19 cellular contexts compared by ENCODE assay signal in the genomic region with DNA sequence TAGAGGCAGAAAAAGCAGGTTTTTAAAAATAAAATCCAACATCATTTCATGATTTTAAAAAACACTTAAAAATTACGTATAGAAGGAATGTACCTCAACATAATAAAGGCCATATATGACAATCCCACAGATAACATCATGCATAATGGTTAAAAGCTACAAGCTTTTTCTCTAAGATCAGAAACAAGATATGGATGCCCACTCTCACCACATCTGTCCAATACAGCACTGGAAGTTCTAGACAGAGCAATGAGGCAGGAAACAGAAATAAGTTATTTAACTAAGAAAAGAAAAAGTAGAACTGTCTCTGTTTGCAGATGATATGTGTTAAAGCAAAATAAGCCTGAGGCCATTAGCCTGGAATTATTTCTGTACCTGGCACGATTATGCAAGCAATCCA.
A peak's percentile ranks its signal among the peaks of the same experiment; 100 is the strongest.
DNase-seq lines count a peak whose midpoint lies in the region; ATAC-seq, FAIRE-seq and TF ChIP-seq lines count a peak whose summit lies in the region.
"Had no signal": no experiment of that assay in that cellular context is flagged by ENCODE, and none has a peak within 500 bp of the region (broad histone marks: within the 10 kb centered on the region; RNA-seq: fewer than 3 reads in every experiment).

No MANE protein-coding gene starts in this region.

- CTCF ChIA-PET in activated CD8-positive, alpha-beta memory T cell treated with anti-CD3 and anti-CD28 coated beads, Interleukin-2, amount 10 ng/mL, durations not matched to agents 7 days and 5 days (lab: Charles Lee): interaction anchor here (0.9 kb wide), 1 partner anchor 14 kb away, joined by 5 read pairs; no protein-coding TSS in a partner anchor

- no peak overlapping the region for H3K4me3 ChIP-seq in DND-41 (ENCODE audit: low read depth in 1 of 2, low read length in 2 of 2)
- no peak overlapping the region for H3K4me3 ChIP-seq in keratinocyte (ENCODE audit: control insufficient read depth in 2 of 3, extremely low read depth in 1 of 3, insufficient read depth in 2 of 3, low read depth in 1 of 3, low read length in 3 of 3)
- no peak overlapping the region for H3K4me3 ChIP-seq in colonic mucosa
- H3K4me3 ChIP-seq: GM12878, GM23338 had no signal

- H4K20me1 ChIP-seq in DND-41 (ENCODE audit: insufficient read depth, low read length) (no peaks in the 10 kb centered on the region), keratinocyte (ENCODE audit: control insufficient read depth, extremely low read depth, insufficient read depth, low read length) (no peaks in the 10 kb centered on the region)

- no peak overlapping the region for H3K4me3 Mint-ChIP-seq in activated CD8-positive, alpha-beta memory T cell treated with anti-CD3 and anti-CD28 coated beads, Interleukin-2, amount 10 ng/mL, durations not matched to agents 7 days and 5 days
- no peak overlapping the region for H3K4me3 Mint-ChIP-seq in natural killer cell treated with Interleukin-12 subunit alpha and Interleukin-12 subunit beta and Interleukin-15 and Interleukin-18, amount 100 ng/mL, for 72 hours
- H3K4me3 Mint-ChIP-seq: CD4-positive, alpha-beta memory T cell; GM23338; H9 had no signal

- no peak overlapping the region for H2AFZ ChIP-seq in DND-41 (ENCODE audit: low read depth, low read length)
- H2AFZ ChIP-seq in keratinocyte (ENCODE audit: control insufficient read depth, low read length): no peak overlapping the region
- H2AFZ ChIP-seq: GM23338 had no signal

- H3K4me2 ChIP-seq in DND-41 (ENCODE audit: insufficient read depth, low read length) (no peak overlapping the region), keratinocyte (ENCODE audit: control insufficient read depth, extremely low read depth, insufficient read depth, low read depth, low read length) (no peak overlapping the region)
- H3K4me2 ChIP-seq: GM23338 had no signal

- H3K27me3 ChIP-seq in DND-41 (ENCODE audit: insufficient read depth, low read length, poor library complexity): no peaks in the 10 kb centered on the region
- no peaks in the 10 kb centered on the region for H3K27me3 ChIP-seq in keratinocyte (ENCODE audit: control insufficient read depth, extremely low read depth, insufficient read depth, low read length)
- no peaks in the 10 kb centered on the region for H3K27me3 ChIP-seq in colonic mucosa

- H3K36me3 ChIP-seq in DND-41 (ENCODE audit: insufficient read depth, low read length) (no peaks in the 10 kb centered on the region), keratinocyte (ENCODE audit: control insufficient read depth in 2 of 2, extremely low read depth in 1 of 2, insufficient read depth in 2 of 2, low read length in 2 of 2) (no peaks in the 10 kb centered on the region), colonic mucosa (no peaks in the 10 kb centered on the region)

- H3K9me3 Mint-ChIP-seq in activated CD8-positive, alpha-beta memory T cell treated with anti-CD3 and anti-CD28 coated beads, Interleukin-2, amount 10 ng/mL, durations not matched to agents 7 days and 5 days (ENCODE audit: low read depth): no peaks in the 10 kb centered on the region
- no peaks in the 10 kb centered on the region for H3K9me3 Mint-ChIP-seq in natural killer cell treated with Interleukin-12 subunit alpha and Interleukin-12 subunit beta and Interleukin-15 and Interleukin-18, amount 100 ng/mL, for 72 hours
- H3K9me3 Mint-ChIP-seq: H9 had no signal

- H3K79me2 ChIP-seq in DND-41 (ENCODE audit: insufficient read depth, low read length): no peaks in the 10 kb centered on the region
- no peaks in the 10 kb centered on the region for H3K79me2 ChIP-seq in keratinocyte (ENCODE audit: control insufficient read depth, insufficient read depth, low read length)

- dilution Hi-C loops in keratinocyte (cut with MboI; ENCODE audit: extremely low pct_ligation_motif_present, low sequenced_read_pairs): no loop called here

- H3K27ac Mint-ChIP-seq in activated CD8-positive, alpha-beta memory T cell treated with anti-CD3 and anti-CD28 coated beads, Interleukin-2, amount 10 ng/mL, durations not matched to agents 7 days and 5 days: no peak overlapping the region
- H3K27ac Mint-ChIP-seq in natural killer cell treated with Interleukin-12 subunit alpha and Interleukin-12 subunit beta and Interleukin-15 and Interleukin-18, amount 100 ng/mL, for 72 hours: no peak overlapping the region
- H3K27ac Mint-ChIP-seq: CD4-positive, alpha-beta memory T cell; GM23338; H9 had no signal

- intact Hi-C loops in colonic mucosa (cut with DNase I): no loop called here

- H3K9me1 ChIP-seq in keratinocyte (ENCODE audit: control insufficient read depth, extremely low read depth, insufficient read depth, low read length): no peaks in the 10 kb centered on the region

- no peaks in the 10 kb centered on the region for H3K9me3 ChIP-seq in DND-41 (ENCODE audit: insufficient read depth, low read length, severe bottlenecking)
- no peaks in the 10 kb centered on the region for H3K9me3 ChIP-seq in keratinocyte (ENCODE audit: control insufficient read depth, low read depth, low read length)
- H3K9me3 ChIP-seq in colonic mucosa: no peaks in the 10 kb centered on the region

- no peaks in the 10 kb centered on the region for H3K27me3 Mint-ChIP-seq in activated CD8-positive, alpha-beta memory T cell treated with anti-CD3 and anti-CD28 coated beads, Interleukin-2, amount 10 ng/mL, durations not matched to agents 7 days and 5 days
- H3K27me3 Mint-ChIP-seq in natural killer cell treated with Interleukin-12 subunit alpha and Interleukin-12 subunit beta and Interleukin-15 and Interleukin-18, amount 100 ng/mL, for 72 hours: no peaks in the 10 kb centered on the region
- H3K27me3 Mint-ChIP-seq: CD4-positive, alpha-beta memory T cell had no signal

- H3K4me1 ChIP-seq in DND-41 (ENCODE audit: insufficient read depth, low read length) (peaks cover 7% of the 10 kb centered on the region), keratinocyte (ENCODE audit: control insufficient read depth, extremely low read depth, insufficient read depth, low read length) (no peaks in the 10 kb centered on the region), colonic mucosa (no peaks in the 10 kb centered on the region)

- TF ChIP-seq CTCF in 22Rv1 (IDR thresholded peaks at IDR 0.05) (no peak), DND-41 (IDR thresholded peaks at IDR 0.05; ENCODE audit: borderline replicate concordance, extremely low read depth, low read length, poor library complexity, severe bottlenecking) (no peak), keratinocyte (optimal IDR thresholded peaks at IDR 0.05 in 1 of 3, IDR thresholded peaks at IDR 0.05 in 1 of 3, conservative IDR thresholded peaks at IDR 0.05 in 1 of 3; ENCODE audit: extremely low read depth in 1 of 3, insufficient read depth in 2 of 3, low read length in 3 of 3) (no peak), colonic mucosa (IDR thresholded peaks at IDR 0.05) (no peak)

- peak; percentile 45 for ATAC-seq in activated CD8-positive, alpha-beta memory T cell treated with anti-CD3 and anti-CD28 coated beads, Interleukin-2, amount 10 ng/mL, durations not matched to agents 7 days and 5 days
- peak; percentile 92 for ATAC-seq in DND-41 (ENCODE audit: insufficient read depth, low read depth)
- ATAC-seq in natural killer cell treated with Interleukin-12 subunit alpha and Interleukin-12 subunit beta and Interleukin-15 and Interleukin-18, amount 100 ng/mL, for 72 hours: no peak
- ATAC-seq: GM12878, GM23338, HCT116 had no signal

- H3K4me1 Mint-ChIP-seq in activated CD8-positive, alpha-beta memory T cell treated with anti-CD3 and anti-CD28 coated beads, Interleukin-2, amount 10 ng/mL, durations not matched to agents 7 days and 5 days: peaks cover 13% of the 10 kb centered on the region
- H3K4me1 Mint-ChIP-seq in natural killer cell treated with Interleukin-12 subunit alpha and Interleukin-12 subunit beta and Interleukin-15 and Interleukin-18, amount 100 ng/mL, for 72 hours (ENCODE audit: low read depth in 2 of 2): peaks cover 0 to 19% of the 10 kb centered on the region in 2 donors
- H3K4me1 Mint-ChIP-seq: GM23338, H9 had no signal

- FAIRE-seq in keratinocyte (lab: Jason Lieb, UNC): peak; percentile 17
- FAIRE-seq: GM12878, GM19239 had no signal

- H3K9ac ChIP-seq in DND-41 (ENCODE audit: low read depth, low read length) (no peak overlapping the region), keratinocyte (ENCODE audit: control insufficient read depth, extremely low read depth, insufficient read depth, low read length) (no peak overlapping the region), colonic mucosa (ENCODE audit: low read depth in 2 of 2, low read length in 2 of 2) (no peak overlapping the region)

- no peaks in the 10 kb centered on the region for H3K36me3 Mint-ChIP-seq in activated CD8-positive, alpha-beta memory T cell treated with anti-CD3 and anti-CD28 coated beads, Interleukin-2, amount 10 ng/mL, durations not matched to agents 7 days and 5 days
- no peaks in the 10 kb centered on the region for H3K36me3 Mint-ChIP-seq in natural killer cell treated with Interleukin-12 subunit alpha and Interleukin-12 subunit beta and Interleukin-15 and Interleukin-18, amount 100 ng/mL, for 72 hours
- H3K36me3 Mint-ChIP-seq: CD4-positive, alpha-beta memory T cell had no signal

- H3K27ac ChIP-seq in 22Rv1 (peak overlapping the region; percentile 27), DND-41 (ENCODE audit: low read length) (no peak overlapping the region), keratinocyte (ENCODE audit: control insufficient read depth, insufficient read depth, low read length) (no peak overlapping the region), colonic mucosa (no peak overlapping the region)

- DNase-seq in activated CD8-positive, alpha-beta memory T cell treated with anti-CD3 and anti-CD28 coated beads, Interleukin-2, amount 10 ng/mL, durations not matched to agents 7 days and 5 days: no peak
- DNase-seq in activated CD8-positive, alpha-beta memory T cell treated with anti-CD3 and anti-CD28 coated beads for 24 hours: no peak
- DNase-seq in DND-41: no peak
- no peak for DNase-seq in keratinocyte (ENCODE audit: low read depth, low spot score)
- DNase-seq in natural killer cell treated with Interleukin-12 subunit alpha and Interleukin-12 subunit beta and Interleukin-15 and Interleukin-18, amount 100 ng/mL, for 72 hours (ENCODE audit: low spot score): no peak
- no peak for DNase-seq in colonic mucosa
- DNase-seq: C1 segment of cervical spinal cord; Calu3; CD4-positive, alpha-beta memory T cell; COR-L47; DMS153; EL; GDM1; H9 had no signal

Comparison
In these comparisons a context has a peak if more than half of its experiments do, and no peak if none do; other contexts are left out.
1. ATAC-seq: peak in activated CD8-positive, alpha-beta memory T cell treated with anti-CD3 and anti-CD28 coated beads, Interleukin-2, amount 10 ng/mL, durations not matched to agents 7 days and 5 days (single experiment) and DND-41 (single experiment); none in natural killer cell treated with Interleukin-12 subunit alpha and Interleukin-12 subunit beta and Interleukin-15 and Interleukin-18, amount 100 ng/mL, for 72 hours (0 of 2).